9 cellular contexts compared by ENCODE assay signal in genomic region chr10:34813626-34814227, GRCh38. TPM values are rescaled to one million over a fixed set of nuclear protein-coding genes. Genes with fewer than 3 reads are reported as not detected.
DNase-seq lines count a peak whose midpoint lies in the region; ATAC-seq, FAIRE-seq and TF ChIP-seq lines count a peak whose summit lies in the region.
"Had no signal": no experiment of that assay in that cellular context is flagged by ENCODE, and none has a peak within 500 bp of the region (broad histone marks: within the 10 kb centered on the region; RNA-seq: fewer than 3 reads in every experiment).

No MANE protein-coding gene starts in this region.

- H3K9ac ChIP-seq in keratinocyte (ENCODE audit: control insufficient read depth, extremely low read depth, insufficient read depth, low read length) = peak overlapping the region; percentile 87

- H3K27ac ChIP-seq in keratinocyte (ENCODE audit: control insufficient read depth, insufficient read depth, low read length) (peak overlapping the region; percentile 72), substantia nigra (ENCODE audit: low read depth, low read length, poor library complexity, severe bottlenecking) (peak overlapping the region; percentile 13)

- in situ Hi-C loops in astrocyte of the spinal cord (cut with HindIII; ENCODE audit: low sequenced_read_pairs) = no loop called here

- H3K27me3 Mint-ChIP-seq in HFFc6 (ENCODE audit: insufficient read depth) = 0 out of 2 replicates have a peak, but pooled peaks cover 2% of the 10 kb centered on the region

- TF ChIP-seq CTCF in HFFc6 (IDR thresholded peaks at IDR 0.05) (no peak), astrocyte of the spinal cord (IDR thresholded peaks at IDR 0.05; ENCODE audit: low read depth, low read length) (no peak), keratinocyte (optimal IDR thresholded peaks at IDR 0.05 in 1 of 3, IDR thresholded peaks at IDR 0.05 in 1 of 3, conservative IDR thresholded peaks at IDR 0.05 in 1 of 3; ENCODE audit: extremely low read depth in 1 of 3, insufficient read depth in 2 of 3, low read length in 3 of 3) (no peak), GM10266 (IDR thresholded peaks at IDR 0.05; ENCODE audit: control insufficient read depth, insufficient read depth, low read depth, missing control alignments) (no peak)

- H4K20me1 ChIP-seq in keratinocyte (ENCODE audit: control insufficient read depth, extremely low read depth, insufficient read depth, low read length) = peaks cover 4% of the 10 kb centered on the region

- peak overlapping the region; percentile 66 for H3K27ac Mint-ChIP-seq in HFFc6
- H3K27ac Mint-ChIP-seq: dendritic cell treated with granulocyte-macrophage colony-stimulating factor and Interleukin-4, amounts not matched to agents 40 ng/mL and 50 ng/mL, for 4 days had no signal

- no peaks in the 10 kb centered on the region for H3K9me3 ChIP-seq in keratinocyte (ENCODE audit: control insufficient read depth, low read depth, low read length)

- ATAC-seq in HG03108 (IDR thresholded peaks at IDR 0.05; ENCODE audit: unreplicated experiment) = no peak

- no peaks in the 10 kb centered on the region for H3K36me3 Mint-ChIP-seq in HFFc6 (ENCODE audit: low read depth)

- H3K4me2 ChIP-seq in keratinocyte (ENCODE audit: control insufficient read depth, extremely low read depth, insufficient read depth, low read depth, low read length) = peak overlapping the region; percentile 97

- peaks cover 51% of the 10 kb centered on the region for H3K4me1 Mint-ChIP-seq in HFFc6 (ENCODE audit: low read depth)

- H3K79me2 ChIP-seq in keratinocyte (ENCODE audit: control insufficient read depth, insufficient read depth, low read length) = peaks cover 56% of the 10 kb centered on the region

- dilution Hi-C loops in keratinocyte (cut with MboI; ENCODE audit: extremely low pct_ligation_motif_present, low sequenced_read_pairs) = no loop called here

- H3K36me3 ChIP-seq in keratinocyte (ENCODE audit: control insufficient read depth in 2 of 2, extremely low read depth in 1 of 2, insufficient read depth in 2 of 2, low read length in 2 of 2) = no peaks in the 10 kb centered on the region

- peak overlapping the region; percentile 95 for H3K4me3 Mint-ChIP-seq in HFFc6

- H2AFZ ChIP-seq in keratinocyte (ENCODE audit: control insufficient read depth, low read length) = no peak overlapping the region

- peaks cover 34% of the 10 kb centered on the region for H3K4me1 ChIP-seq in keratinocyte (ENCODE audit: control insufficient read depth, extremely low read depth, insufficient read depth, low read length)

- no peaks in the 10 kb centered on the region for H3K9me3 Mint-ChIP-seq in HFFc6
- H3K9me3 Mint-ChIP-seq: dendritic cell treated with granulocyte-macrophage colony-stimulating factor and Interleukin-4, amounts not matched to agents 40 ng/mL and 50 ng/mL, for 4 days had no signal

- peaks cover 2% of the 10 kb centered on the region for H3K9me1 ChIP-seq in keratinocyte (ENCODE audit: control insufficient read depth, extremely low read depth, insufficient read depth, low read length)

- H3K27me3 ChIP-seq in keratinocyte (ENCODE audit: control insufficient read depth, extremely low read depth, insufficient read depth, low read length) = no peaks in the 10 kb centered on the region

- peak; percentile 44 for DNase-seq in 8988T
- peak; percentile 49 for DNase-seq in HFFc6
- peak; percentile 48 for DNase-seq in astrocyte of the spinal cord (ENCODE audit: low read depth, low spot score)
- DNase-seq in keratinocyte (ENCODE audit: low read depth, low spot score) = no peak
- DNase-seq in substantia nigra (lab: John Stamatoyannopoulos, UW) = peak in 3 of 49 donors; percentile 2 to 13 (median 8)
- DNase-seq in NCI-H2081 treated with DMSO at 0.1 percent for 48 hours (lab: John Stamatoyannopoulos, UW) = no peak
- DNase-seq in GM10266 (ENCODE audit: extremely low spot score) = no peak

- H3K4me3 ChIP-seq in astrocyte of the spinal cord (ENCODE audit: low read depth, low read length) (peak overlapping the region; percentile 67), keratinocyte (ENCODE audit: control insufficient read depth in 2 of 3, extremely low read depth in 1 of 3, insufficient read depth in 2 of 3, low read depth in 1 of 3, low read length in 3 of 3) (peak overlapping the region; percentile 74 to 85 (median 77))

- peak; percentile 75 for FAIRE-seq in keratinocyte (lab: Jason Lieb, UNC)

RNA-seq across cellular contexts. Expression of gene PARD3, which starts 1.4 kb away (rescaled TPM):
- 10 to 100 TPM; 19.9 to 24.3 (median 23.1) TPM for total RNA-seq in HFFc6 (2021; fragmentation: NEBNext Ultra II Directional; extraction: Animal tissue kit (Norgen Biotek cat#: 25700))
- polyA plus RNA-seq in keratinocyte = 34.0 to 58.0 TPM (median 46.4 TPM) in 3 replicates
- polyA plus RNA-seq in keratinocyte (2011; ENCODE audit: low read depth) = 76.3 TPM
- polyA plus RNA-seq in keratinocyte (2011; cell fraction: cytosol; rRNA removed) = 34.9 and 48.6 TPM in 2 replicates
- 37.7 and 42.4 TPM in 2 replicates for polyA plus RNA-seq in keratinocyte (2011; cell fraction: nucleus; rRNA removed)
- 32.6 and 38.9 TPM in 2 replicates for polyA plus RNA-seq in keratinocyte (2012; ENCODE audit: low replicate concordance)
- polyA minus RNA-seq in keratinocyte = 35.6 to 90.2 TPM (median 58.4 TPM) in 3 replicates
- 48.2 TPM for polyA minus RNA-seq in keratinocyte (2011; cell fraction: cytosol; rRNA and poly(A)+ RNA removed)
- 41.0 and 75.0 TPM in 2 replicates for polyA minus RNA-seq in keratinocyte (2011; cell fraction: nucleus; rRNA and poly(A)+ RNA removed)

Comparison
In these comparisons a context has a peak if more than half of its experiments do, and no peak if none do; other contexts are left out.
1. DNase-seq: peak in 8988T (single experiment), HFFc6 (single experiment) and astrocyte of the spinal cord (single experiment); none in keratinocyte (single experiment), NCI-H2081 treated with DMSO at 0.1 percent for 48 hours (single experiment) and GM10266 (single experiment).